In the genomic region with DNA sequence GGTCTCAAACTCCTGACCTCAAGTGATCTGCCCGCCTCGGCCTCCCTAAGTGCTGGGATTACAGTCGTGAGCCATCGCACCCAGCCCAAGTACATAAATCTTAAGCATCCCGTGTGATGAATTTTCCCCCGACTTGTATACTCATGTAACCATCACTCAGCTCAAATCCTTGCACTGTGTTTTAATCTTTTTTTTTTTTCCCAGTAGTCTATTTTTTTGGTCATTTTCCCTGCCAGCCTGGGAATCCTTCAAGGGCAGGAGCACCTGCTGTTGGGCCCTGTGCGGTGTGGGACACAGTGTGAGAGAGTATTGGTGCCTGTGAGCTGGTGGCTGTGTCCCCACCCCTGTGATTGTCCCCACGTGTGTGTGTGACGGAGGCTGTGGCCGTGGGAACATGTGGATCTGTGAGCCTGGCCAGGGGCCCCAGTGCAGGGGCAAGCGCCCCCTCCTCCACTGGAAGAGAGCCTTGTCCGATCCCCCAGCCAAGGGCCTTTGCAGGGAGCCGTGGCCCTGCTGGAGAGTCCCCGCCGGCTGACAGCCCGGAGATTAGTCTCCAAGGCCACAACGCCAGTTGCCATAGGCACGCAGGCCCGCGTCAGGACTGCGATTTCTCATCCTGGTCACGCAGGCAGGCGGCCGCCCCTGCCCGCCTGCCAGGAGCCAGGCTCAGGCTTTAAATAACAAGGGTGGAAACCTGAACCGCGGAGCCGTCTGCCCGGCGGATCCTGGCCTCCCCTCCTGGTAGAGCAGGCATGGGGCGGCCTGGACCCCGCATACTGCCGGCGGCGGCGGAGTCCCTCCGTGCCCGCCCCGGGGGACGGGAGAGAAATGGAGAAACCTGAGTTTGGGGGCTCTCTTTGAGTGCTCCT, we compare ENCODE assay signal across 8 cellular contexts. TPM values are rescaled to one million over a fixed set of nuclear protein-coding genes. Genes with fewer than 3 reads are reported as not detected.
A peak's percentile ranks its signal among the peaks of the same experiment; 100 is the strongest.
DNase-seq lines count a peak whose midpoint lies in the region; ATAC-seq and TF ChIP-seq lines count a peak whose summit lies in the region.

No MANE protein-coding gene starts in this region.

- no peak overlapping the region for H3K27ac Mint-ChIP-seq in activated T-helper 2 cell treated with anti-CD3 and anti-CD28 coated beads, Interferon-gamma antibody, Interleukin-2, Interleukin-4, amounts not matched to agents 10 μg/mL and 5 μg/mL and 100 μg/mL, durations not matched to agents 14 hours and 24 hours and 36 hours

- H3K9ac ChIP-seq in parathyroid adenoma = no peak overlapping the region

- H3K27me3 Mint-ChIP-seq in activated T-helper 2 cell treated with anti-CD3 and anti-CD28 coated beads, Interferon-gamma antibody, Interleukin-2, Interleukin-4, amounts not matched to agents 10 μg/mL and 5 μg/mL and 100 μg/mL, durations not matched to agents 14 hours and 24 hours and 36 hours (ENCODE audit: low read depth) = no peaks in the 10 kb centered on the region

- TF ChIP-seq CTCF in parathyroid adenoma (IDR thresholded peaks at IDR 0.05) = no peak

- H3K36me3 Mint-ChIP-seq in activated T-helper 2 cell treated with anti-CD3 and anti-CD28 coated beads, Interferon-gamma antibody, Interleukin-2, Interleukin-4, amounts not matched to agents 10 μg/mL and 5 μg/mL and 100 μg/mL, durations not matched to agents 14 hours and 24 hours and 36 hours (ENCODE audit: low read depth) = no peaks in the 10 kb centered on the region

- H3K4me2 ChIP-seq in parathyroid adenoma (ENCODE audit: low read length) = peak overlapping the region; percentile 48

- peak overlapping the region; percentile 27 for H3K4me3 ChIP-seq in parathyroid adenoma (ENCODE audit: low read depth, low read length)
- no peak overlapping the region for H3K4me3 ChIP-seq in HAP-1

- H3K36me3 ChIP-seq in parathyroid adenoma (ENCODE audit: control insufficient read depth, insufficient read depth, low read length) (no peaks in the 10 kb centered on the region), HAP-1 (replicated peaks) (no peaks in the 10 kb centered on the region)

- H3K79me2 ChIP-seq in parathyroid adenoma = peaks cover 11% of the 10 kb centered on the region

- H2AFZ ChIP-seq in parathyroid adenoma = peak overlapping the region; percentile 89

- no peaks in the 10 kb centered on the region for H3K9me3 Mint-ChIP-seq in activated T-helper 2 cell treated with anti-CD3 and anti-CD28 coated beads, Interferon-gamma antibody, Interleukin-2, Interleukin-4, amounts not matched to agents 10 μg/mL and 5 μg/mL and 100 μg/mL, durations not matched to agents 14 hours and 24 hours and 36 hours

- DNase-seq in NCI-H82 (lab: John Stamatoyannopoulos, UW) = peak; percentile 87
- no peak for DNase-seq in NCI-H82 treated with DMSO at 0.1 percent for 48 hours (lab: John Stamatoyannopoulos, UW; ENCODE audit: unreplicated experiment)
- peak in 54 of 56 donors; percentile 20 to 93 (median 75) for DNase-seq in amygdala (lab: John Stamatoyannopoulos, UW)
- DNase-seq in left cardiac atrium = peak; percentile 91
- DNase-seq in HAP-1 (ENCODE audit: low spot score in 2 of 2) = no peak
- DNase-seq in activated T-helper 2 cell treated with anti-CD3 and anti-CD28 coated beads, Interferon-gamma antibody, Interleukin-2, Interleukin-4, amounts not matched to agents 10 μg/mL and 5 μg/mL and 100 μg/mL, durations not matched to agents 14 hours and 24 hours and 36 hours (ENCODE audit: low spot score) = no peak

- intact Hi-C loops in left cardiac atrium (cut with DNase I) = no loop called here
- intact Hi-C loops in activated T-helper 2 cell treated with anti-CD3 and anti-CD28 coated beads, Interferon-gamma antibody, Interleukin-2, Interleukin-4, amounts not matched to agents 10 μg/mL and 5 μg/mL and 100 μg/mL, durations not matched to agents 14 hours and 24 hours and 36 hours (cut with micrococcal nuclease) = no loop called here

- peak overlapping the region; percentile 85 for H3K27ac ChIP-seq in parathyroid adenoma

- in situ Hi-C loops in HAP-1 (cut with MboI; ENCODE audit: low sequenced_read_pairs) = no loop called here

- peak; percentile 59 to 62 for ATAC-seq in left cardiac atrium
- ATAC-seq in GM21447 (IDR thresholded peaks at IDR 0.05; ENCODE audit: unreplicated experiment) = no peak

- H3K27me3 ChIP-seq in parathyroid adenoma (ENCODE audit: control insufficient read depth, insufficient read depth, low read length) (no peaks in the 10 kb centered on the region), HAP-1 (ENCODE audit: low read depth) (no peaks in the 10 kb centered on the region)

- no peaks in the 10 kb centered on the region for H3K4me1 Mint-ChIP-seq in activated T-helper 2 cell treated with anti-CD3 and anti-CD28 coated beads, Interferon-gamma antibody, Interleukin-2, Interleukin-4, amounts not matched to agents 10 μg/mL and 5 μg/mL and 100 μg/mL, durations not matched to agents 14 hours and 24 hours and 36 hours (ENCODE audit: low read depth)

- H3K4me1 ChIP-seq in parathyroid adenoma (peaks cover 33% of the 10 kb centered on the region), HAP-1 (peaks cover 6% of the 10 kb centered on the region)

- H3K4me3 Mint-ChIP-seq in activated T-helper 2 cell treated with anti-CD3 and anti-CD28 coated beads, Interferon-gamma antibody, Interleukin-2, Interleukin-4, amounts not matched to agents 10 μg/mL and 5 μg/mL and 100 μg/mL, durations not matched to agents 14 hours and 24 hours and 36 hours (ENCODE audit: low read depth) = no peak overlapping the region

- no peaks in the 10 kb centered on the region for H3K9me3 ChIP-seq in parathyroid adenoma (ENCODE audit: control insufficient read depth, low read length)
- H3K9me3 ChIP-seq in HAP-1 = no peaks in the 10 kb centered on the region

RNA-seq across cellular contexts. Expression of a gene that starts 26.5 kb away (rescaled TPM):
- 10 to 100 TPM; 19.3 to 50.0 TPM for total RNA-seq in left cardiac atrium
- total RNA-seq in activated T-helper 2 cell treated with anti-CD3 and anti-CD28 coated beads, Interferon-gamma antibody, Interleukin-2, Interleukin-4, amounts not matched to agents 10 μg/mL and 5 μg/mL and 100 μg/mL, durations not matched to agents 14 hours and 24 hours and 36 hours = 2.9 and 3.1 TPM in 2 replicates

Comparison
In these comparisons a context has a peak if more than half of its experiments do, and no peak if none do; other contexts are left out.
1. DNase-seq: peak in NCI-H82 (single experiment), amygdala (54 of 56) and left cardiac atrium (single experiment); none in NCI-H82 treated with DMSO at 0.1 percent for 48 hours (single experiment), HAP-1 (0 of 2) and activated T-helper 2 cell treated with anti-CD3 and anti-CD28 coated beads, Interferon-gamma antibody, Interleukin-2, Interleukin-4, amounts not matched to agents 10 μg/mL and 5 μg/mL and 100 μg/mL, durations not matched to agents 14 hours and 24 hours and 36 hours (single experiment).